Comparison of ENCODE assay signal across 8 cellular contexts in the genomic region with DNA sequence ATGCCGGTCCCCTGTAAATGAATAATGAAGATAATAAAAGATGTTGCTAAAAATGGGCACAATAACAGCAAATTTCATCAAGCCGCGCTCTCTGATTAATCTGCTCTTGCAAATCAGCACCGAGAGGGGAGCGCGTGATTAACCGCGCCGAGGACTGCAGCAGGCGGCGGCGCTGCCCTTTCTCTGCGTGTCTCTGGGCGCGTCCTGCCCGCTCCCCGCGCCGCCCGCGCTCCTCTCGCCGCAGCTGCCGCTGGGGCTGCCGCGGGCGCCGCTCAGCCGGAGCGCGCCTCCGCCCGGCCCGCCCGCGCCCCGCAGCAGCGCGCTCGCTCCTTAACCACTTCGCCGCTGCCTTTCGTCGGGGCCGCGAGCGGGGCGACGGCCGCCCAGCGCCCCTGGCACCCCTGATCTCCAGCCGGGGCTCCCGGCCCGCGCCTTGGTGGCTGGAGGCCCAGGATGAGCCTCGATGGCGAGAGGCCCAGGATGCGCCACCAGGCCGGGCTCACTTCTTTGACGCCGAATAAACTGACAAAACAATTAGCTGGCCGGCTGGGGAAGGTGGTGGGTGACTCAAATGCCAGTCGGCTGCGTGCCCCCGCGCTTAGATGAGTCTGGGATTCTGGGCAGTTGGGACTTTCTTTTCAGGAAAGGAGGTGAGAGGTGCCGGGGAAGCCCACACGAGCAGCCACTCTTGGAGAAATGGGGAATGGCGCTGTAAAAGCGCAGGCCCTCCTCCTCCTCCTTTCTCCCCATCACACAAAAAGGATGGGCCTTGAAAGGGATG.
DNase-seq lines count a peak whose midpoint lies in the region; ATAC-seq and TF ChIP-seq lines count a peak whose summit lies in the region.

No MANE protein-coding gene starts in this region.

- no peak overlapping the region; the same call in 1 of the 2 replicates for H3K27ac Mint-ChIP-seq in GM23338
- no peak overlapping the region for H3K27ac Mint-ChIP-seq in activated T-helper 1 cell treated with anti-CD3 and anti-CD28 coated beads, Interleukin-12 subunit alpha, Interleukin-12 subunit beta, Interleukin-2, Interleukin-4 antibody, amounts not matched to agents 30 ng/mL and 10 ng/mL and 1 ng/mL, durations not matched to agents 14 hours and 24 hours and 36 hours

- no peaks in the 10 kb centered on the region for H3F3A ChIP-seq in GM23338 (replicated peaks; ENCODE audit: low read depth)

- intact Hi-C loops in activated T-helper 1 cell treated with anti-CD3 and anti-CD28 coated beads, Interleukin-12 subunit alpha, Interleukin-12 subunit beta, Interleukin-2, Interleukin-4 antibody, amounts not matched to agents 30 ng/mL and 10 ng/mL and 1 ng/mL, durations not matched to agents 14 hours and 24 hours and 36 hours (cut with micrococcal nuclease): no loop called here

- H3K4me3 Mint-ChIP-seq in GM23338: peak overlapping the region; percentile 76
- H3K4me3 Mint-ChIP-seq in activated T-helper 1 cell treated with anti-CD3 and anti-CD28 coated beads, Interleukin-12 subunit alpha, Interleukin-12 subunit beta, Interleukin-2, Interleukin-4 antibody, amounts not matched to agents 30 ng/mL and 10 ng/mL and 1 ng/mL, durations not matched to agents 14 hours and 24 hours and 36 hours: no peak overlapping the region

- 0 out of 2 replicates have a peak, but pooled peaks cover 8% of the 10 kb centered on the region for H3K4me1 ChIP-seq in GM23338 (ENCODE audit: insufficient read depth)
- peaks cover 8% of the 10 kb centered on the region for H3K4me1 ChIP-seq in SJSA1 (replicated peaks)

- peak overlapping the region; percentile 94 for H2AFZ ChIP-seq in GM23338

- no peaks in the 10 kb centered on the region for H3K79me2 ChIP-seq in GM23338 (replicated peaks; ENCODE audit: insufficient read depth)

- peak overlapping the region; percentile 88 for H3K4me2 ChIP-seq in GM23338

- H3K4me3 ChIP-seq in GM23338: peak overlapping the region; percentile 73
- peak overlapping the region; percentile 24 for H3K4me3 ChIP-seq in SJSA1

- H3K27me3 Mint-ChIP-seq in GM23338 (ENCODE audit: insufficient read depth, low read depth, poor library complexity): peaks cover 2% of the 10 kb centered on the region
- peaks cover 31% of the 10 kb centered on the region for H3K27me3 Mint-ChIP-seq in activated T-helper 1 cell treated with anti-CD3 and anti-CD28 coated beads, Interleukin-12 subunit alpha, Interleukin-12 subunit beta, Interleukin-2, Interleukin-4 antibody, amounts not matched to agents 30 ng/mL and 10 ng/mL and 1 ng/mL, durations not matched to agents 14 hours and 24 hours and 36 hours (ENCODE audit: insufficient read depth)

- no peak overlapping the region for H3K27ac ChIP-seq in GM23338 (ENCODE audit: low read depth)
- no peak overlapping the region for H3K27ac ChIP-seq in SJSA1

- no peaks in the 10 kb centered on the region for H3K36me3 ChIP-seq in GM23338 (ENCODE audit: insufficient read depth)
- no peaks in the 10 kb centered on the region for H3K36me3 ChIP-seq in SJSA1

- peaks cover 2% of the 10 kb centered on the region; the same call in 1 of the 3 replicates for H3K36me3 Mint-ChIP-seq in GM23338 (ENCODE audit: low read depth)
- no peaks in the 10 kb centered on the region for H3K36me3 Mint-ChIP-seq in activated T-helper 1 cell treated with anti-CD3 and anti-CD28 coated beads, Interleukin-12 subunit alpha, Interleukin-12 subunit beta, Interleukin-2, Interleukin-4 antibody, amounts not matched to agents 30 ng/mL and 10 ng/mL and 1 ng/mL, durations not matched to agents 14 hours and 24 hours and 36 hours (ENCODE audit: low read depth)

- H3K9me3 Mint-ChIP-seq in GM23338: peaks cover 2% of the 10 kb centered on the region; the same call in 2 of the 3 replicates
- H3K9me3 Mint-ChIP-seq in activated T-helper 1 cell treated with anti-CD3 and anti-CD28 coated beads, Interleukin-12 subunit alpha, Interleukin-12 subunit beta, Interleukin-2, Interleukin-4 antibody, amounts not matched to agents 30 ng/mL and 10 ng/mL and 1 ng/mL, durations not matched to agents 14 hours and 24 hours and 36 hours: no peaks in the 10 kb centered on the region

- no peaks in the 10 kb centered on the region for H3K9me3 ChIP-seq in SJSA1 (replicated peaks)

- H3K27me3 ChIP-seq in GM23338 (ENCODE audit: insufficient read depth) (peaks cover 13% of the 10 kb centered on the region), SJSA1 (replicated peaks) (peaks cover 50% of the 10 kb centered on the region)

- no peaks in the 10 kb centered on the region for H4K20me1 ChIP-seq in GM23338 (replicated peaks; ENCODE audit: insufficient read depth)

- peak; percentile 95 for ATAC-seq in GM23338

- no peaks in the 10 kb centered on the region for H3K9me2 ChIP-seq in GM23338 (ENCODE audit: insufficient read depth)

- DNase-seq in GM23338 (ENCODE audit: low spot score) (peak; percentile 80), SJSA1 (ENCODE audit: low read depth in 1 of 2, low spot score in 2 of 2) (peak in 1 of 2 experiments; percentile 8), glomerular visceral epithelial cell (ENCODE audit: extremely low spot score) (peak; percentile 7), occipital lobe (lab: John Stamatoyannopoulos, UW) (peak; percentile 64), NCI-H187 (lab: John Stamatoyannopoulos, UW) (no peak), SKM-1 (lab: John Stamatoyannopoulos, UW; ENCODE audit: unreplicated experiment) (no peak)
- no peak for DNase-seq in activated T-helper 1 cell treated with anti-CD3 and anti-CD28 coated beads, Interleukin-12 subunit alpha, Interleukin-12 subunit beta, Interleukin-2, Interleukin-4 antibody, amounts not matched to agents 30 ng/mL and 10 ng/mL and 1 ng/mL, durations not matched to agents 14 hours and 24 hours and 36 hours (ENCODE audit: low spot score)
- DNase-seq in effector CD4-positive, alpha-beta T cell: no peak

- H3K4me1 Mint-ChIP-seq in GM23338: peaks cover 2% of the 10 kb centered on the region; the same call in 1 of the 3 replicates
- H3K4me1 Mint-ChIP-seq in activated T-helper 1 cell treated with anti-CD3 and anti-CD28 coated beads, Interleukin-12 subunit alpha, Interleukin-12 subunit beta, Interleukin-2, Interleukin-4 antibody, amounts not matched to agents 30 ng/mL and 10 ng/mL and 1 ng/mL, durations not matched to agents 14 hours and 24 hours and 36 hours (ENCODE audit: low read depth): no peaks in the 10 kb centered on the region

- TF ChIP-seq CTCF in GM23338 (conservative IDR thresholded peaks at IDR 0.05; ENCODE audit: low read depth in 2 of 2): no peak

TF ChIP-seq in GM23338, 12 proteins besides CTCF, POLR2A, EP300 and RAD21:
- TF ChIP-seq ETS1 (IDR thresholded peaks at IDR 0.05): no peak
- no peak for TF ChIP-seq JUNB (IDR thresholded peaks at IDR 0.05; ENCODE audit: unreplicated experiment)
- TF ChIP-seq NANOG (IDR thresholded peaks at IDR 0.05; ENCODE audit: borderline replicate concordance): no peak
- TF ChIP-seq, protein P1, sequence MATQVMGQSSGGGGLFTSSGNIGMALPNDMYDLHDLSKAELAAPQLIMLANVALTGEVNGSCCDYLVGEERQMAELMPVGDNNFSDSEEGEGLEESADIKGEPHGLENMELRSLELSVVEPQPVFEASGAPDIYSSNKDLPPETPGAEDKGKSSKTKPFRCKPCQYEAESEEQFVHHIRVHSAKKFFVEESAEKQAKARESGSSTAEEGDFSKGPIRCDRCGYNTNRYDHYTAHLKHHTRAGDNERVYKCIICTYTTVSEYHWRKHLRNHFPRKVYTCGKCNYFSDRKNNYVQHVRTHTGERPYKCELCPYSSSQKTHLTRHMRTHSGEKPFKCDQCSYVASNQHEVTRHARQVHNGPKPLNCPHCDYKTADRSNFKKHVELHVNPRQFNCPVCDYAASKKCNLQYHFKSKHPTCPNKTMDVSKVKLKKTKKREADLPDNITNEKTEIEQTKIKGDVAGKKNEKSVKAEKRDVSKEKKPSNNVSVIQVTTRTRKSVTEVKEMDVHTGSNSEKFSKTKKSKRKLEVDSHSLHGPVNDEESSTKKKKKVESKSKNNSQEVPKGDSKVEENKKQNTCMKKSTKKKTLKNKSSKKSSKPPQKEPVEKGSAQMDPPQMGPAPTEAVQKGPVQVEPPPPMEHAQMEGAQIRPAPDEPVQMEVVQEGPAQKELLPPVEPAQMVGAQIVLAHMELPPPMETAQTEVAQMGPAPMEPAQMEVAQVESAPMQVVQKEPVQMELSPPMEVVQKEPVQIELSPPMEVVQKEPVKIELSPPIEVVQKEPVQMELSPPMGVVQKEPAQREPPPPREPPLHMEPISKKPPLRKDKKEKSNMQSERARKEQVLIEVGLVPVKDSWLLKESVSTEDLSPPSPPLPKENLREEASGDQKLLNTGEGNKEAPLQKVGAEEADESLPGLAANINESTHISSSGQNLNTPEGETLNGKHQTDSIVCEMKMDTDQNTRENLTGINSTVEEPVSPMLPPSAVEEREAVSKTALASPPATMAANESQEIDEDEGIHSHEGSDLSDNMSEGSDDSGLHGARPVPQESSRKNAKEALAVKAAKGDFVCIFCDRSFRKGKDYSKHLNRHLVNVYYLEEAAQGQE (IDR thresholded peaks at IDR 0.05; ENCODE audit: unreplicated experiment): no peak
- TF ChIP-seq EZH2 (IDR thresholded peaks at IDR 0.05; ENCODE audit: low read depth, unreplicated experiment): no peak
- TF ChIP-seq POLR2AphosphoS5 (IDR thresholded peaks at IDR 0.05; ENCODE audit: low read depth): no peak
- TF ChIP-seq STAT1 (IDR thresholded peaks at IDR 0.05; ENCODE audit: unreplicated experiment): no peak

Comparison
In these comparisons a context has a peak if more than half of its experiments do, and no peak if none do; other contexts are left out.
1. DNase-seq: peak in GM23338 (single experiment), glomerular visceral epithelial cell (single experiment) and occipital lobe (single experiment); none in activated T-helper 1 cell treated with anti-CD3 and anti-CD28 coated beads, Interleukin-12 subunit alpha, Interleukin-12 subunit beta, Interleukin-2, Interleukin-4 antibody, amounts not matched to agents 30 ng/mL and 10 ng/mL and 1 ng/mL, durations not matched to agents 14 hours and 24 hours and 36 hours (single experiment), NCI-H187 (0 of 2), SKM-1 (single experiment) and effector CD4-positive, alpha-beta T cell (single experiment).